1 cellular context compared by ENCODE assay signal in the genomic region with DNA sequence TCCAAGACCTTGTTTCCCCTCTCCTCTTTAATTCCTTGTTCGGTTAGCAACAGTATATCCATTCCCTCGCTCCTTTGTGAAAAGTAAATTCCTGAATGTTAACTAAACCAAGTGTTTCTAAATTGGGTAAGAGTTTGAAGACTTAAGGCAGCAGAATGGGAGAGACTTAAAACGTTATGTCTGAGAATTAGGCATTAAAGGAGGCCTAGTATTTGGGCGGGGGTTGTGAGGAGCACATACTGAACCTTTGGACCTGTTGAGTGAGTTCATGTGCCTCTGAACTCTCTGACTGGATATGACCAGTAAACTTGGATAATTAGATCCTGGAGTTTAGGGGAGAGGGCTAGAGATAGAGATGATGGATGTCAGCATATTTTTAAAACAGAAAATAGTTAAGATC.
TF ChIP-seq lines count a peak whose summit lies in the region.

No MANE protein-coding gene starts in this region.

TF ChIP-seq in HepG2, 621 proteins besides CTCF, POLR2A, EP300 and RAD21 (continues in another document):
- TF ChIP-seq RFX3 (CRISPR knock-in tag; IDR thresholded peaks at IDR 0.05) (no peak), ZNF780A (CRISPR knock-in tag; IDR thresholded peaks at IDR 0.05) (no peak), RCOR2 (CRISPR knock-in tag; IDR thresholded peaks at IDR 0.05) (no peak), ZNF879 (CRISPR knock-in tag; IDR thresholded peaks at IDR 0.05) (no peak), ATAD3A (CRISPR knock-in tag; IDR thresholded peaks at IDR 0.05) (no peak), NFIB (CRISPR knock-in tag; IDR thresholded peaks at IDR 0.05; ENCODE audit: borderline replicate concordance) (no peak), GATAD2A (CRISPR knock-in tag; IDR thresholded peaks at IDR 0.05) (no peak), ATF1 (CRISPR knock-in tag; IDR thresholded peaks at IDR 0.05) (no peak), SKI (IDR thresholded peaks at IDR 0.05; ENCODE audit: partially characterized antibody) (no peak), ZNF350 (CRISPR knock-in tag; IDR thresholded peaks at IDR 0.05; ENCODE audit: borderline replicate concordance, low read depth) (no peak), LCORL (IDR thresholded peaks at IDR 0.05) (0 out of 2 replicates have a peak, but pooled peaks have one; percentile 31), LCORL (CRISPR knock-in tag; IDR thresholded peaks at IDR 0.05) (no peak), KAT8 (CRISPR knock-in tag; IDR thresholded peaks at IDR 0.05) (no peak), SMAD9 (CRISPR knock-in tag; IDR thresholded peaks at IDR 0.05) (no peak), HOXA7 (CRISPR knock-in tag; IDR thresholded peaks at IDR 0.05) (no peak), KDM4B (CRISPR knock-in tag; IDR thresholded peaks at IDR 0.05) (no peak), ARHGAP35 (CRISPR knock-in tag; IDR thresholded peaks at IDR 0.05; ENCODE audit: borderline replicate concordance) (no peak), NCOR1 (IDR thresholded peaks at IDR 0.05; ENCODE audit: borderline replicate concordance, low read length) (peak; percentile 51), ZNF550 (CRISPR knock-in tag; IDR thresholded peaks at IDR 0.05; ENCODE audit: borderline replicate concordance) (no peak), FOXC1 (CRISPR knock-in tag; IDR thresholded peaks at IDR 0.05; ENCODE audit: borderline replicate concordance) (no peak), ARID2 (CRISPR knock-in tag; IDR thresholded peaks at IDR 0.05; ENCODE audit: borderline replicate concordance) (no peak), MBD4 (IDR thresholded peaks at IDR 0.05; ENCODE audit: borderline replicate concordance, low read length) (no peak), NR2C2 (CRISPR knock-in tag; IDR thresholded peaks at IDR 0.05; ENCODE audit: borderline replicate concordance) (no peak), ARNT (IDR thresholded peaks at IDR 0.05) (no peak), GABPB1 (CRISPR knock-in tag; IDR thresholded peaks at IDR 0.05) (no peak), PPARG (CRISPR knock-in tag; conservative IDR thresholded peaks at IDR 0.05) (no peak)
- TF ChIP-seq, protein P1, sequence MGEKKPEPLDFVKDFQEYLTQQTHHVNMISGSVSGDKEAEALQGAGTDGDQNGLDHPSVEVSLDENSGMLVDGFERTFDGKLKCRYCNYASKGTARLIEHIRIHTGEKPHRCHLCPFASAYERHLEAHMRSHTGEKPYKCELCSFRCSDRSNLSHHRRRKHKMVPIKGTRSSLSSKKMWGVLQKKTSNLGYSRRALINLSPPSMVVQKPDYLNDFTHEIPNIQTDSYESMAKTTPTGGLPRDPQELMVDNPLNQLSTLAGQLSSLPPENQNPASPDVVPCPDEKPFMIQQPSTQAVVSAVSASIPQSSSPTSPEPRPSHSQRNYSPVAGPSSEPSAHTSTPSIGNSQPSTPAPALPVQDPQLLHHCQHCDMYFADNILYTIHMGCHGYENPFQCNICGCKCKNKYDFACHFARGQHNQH (CRISPR knock-in tag; IDR thresholded peaks at IDR 0.05), result no peak
- TF ChIP-seq, protein P2, sequence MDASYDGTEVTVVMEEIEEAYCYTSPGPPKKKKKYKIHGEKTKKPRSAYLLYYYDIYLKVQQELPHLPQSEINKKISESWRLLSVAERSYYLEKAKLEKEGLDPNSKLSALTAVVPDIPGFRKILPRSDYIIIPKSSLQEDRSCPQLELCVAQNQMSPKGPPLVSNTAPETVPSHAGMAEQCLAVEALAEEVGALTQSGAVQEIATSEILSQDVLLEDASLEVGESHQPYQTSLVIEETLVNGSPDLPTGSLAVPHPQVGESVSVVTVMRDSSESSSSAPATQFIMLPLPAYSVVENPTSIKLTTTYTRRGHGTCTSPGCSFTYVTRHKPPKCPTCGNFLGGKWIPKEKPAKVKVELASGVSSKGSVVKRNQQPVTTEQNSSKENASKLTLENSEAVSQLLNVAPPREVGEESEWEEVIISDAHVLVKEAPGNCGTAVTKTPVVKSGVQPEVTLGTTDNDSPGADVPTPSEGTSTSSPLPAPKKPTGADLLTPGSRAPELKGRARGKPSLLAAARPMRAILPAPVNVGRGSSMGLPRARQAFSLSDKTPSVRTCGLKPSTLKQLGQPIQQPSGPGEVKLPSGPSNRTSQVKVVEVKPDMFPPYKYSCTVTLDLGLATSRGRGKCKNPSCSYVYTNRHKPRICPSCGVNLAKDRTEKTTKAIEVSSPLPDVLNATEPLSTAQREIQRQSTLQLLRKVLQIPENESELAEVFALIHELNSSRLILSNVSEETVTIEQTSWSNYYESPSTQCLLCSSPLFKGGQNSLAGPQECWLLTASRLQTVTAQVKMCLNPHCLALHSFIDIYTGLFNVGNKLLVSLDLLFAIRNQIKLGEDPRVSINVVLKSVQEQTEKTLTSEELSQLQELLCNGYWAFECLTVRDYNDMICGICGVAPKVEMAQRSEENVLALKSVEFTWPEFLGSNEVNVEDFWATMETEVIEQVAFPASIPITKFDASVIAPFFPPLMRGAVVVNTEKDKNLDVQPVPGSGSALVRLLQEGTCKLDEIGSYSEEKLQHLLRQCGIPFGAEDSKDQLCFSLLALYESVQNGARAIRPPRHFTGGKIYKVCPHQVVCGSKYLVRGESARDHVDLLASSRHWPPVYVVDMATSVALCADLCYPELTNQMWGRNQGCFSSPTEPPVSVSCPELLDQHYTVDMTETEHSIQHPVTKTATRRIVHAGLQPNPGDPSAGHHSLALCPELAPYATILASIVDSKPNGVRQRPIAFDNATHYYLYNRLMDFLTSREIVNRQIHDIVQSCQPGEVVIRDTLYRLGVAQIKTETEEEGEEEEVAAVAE (CRISPR knock-in tag; IDR thresholded peaks at IDR 0.05; ENCODE audit: borderline replicate concordance), result no peak
- TF ChIP-seq, protein P3, sequence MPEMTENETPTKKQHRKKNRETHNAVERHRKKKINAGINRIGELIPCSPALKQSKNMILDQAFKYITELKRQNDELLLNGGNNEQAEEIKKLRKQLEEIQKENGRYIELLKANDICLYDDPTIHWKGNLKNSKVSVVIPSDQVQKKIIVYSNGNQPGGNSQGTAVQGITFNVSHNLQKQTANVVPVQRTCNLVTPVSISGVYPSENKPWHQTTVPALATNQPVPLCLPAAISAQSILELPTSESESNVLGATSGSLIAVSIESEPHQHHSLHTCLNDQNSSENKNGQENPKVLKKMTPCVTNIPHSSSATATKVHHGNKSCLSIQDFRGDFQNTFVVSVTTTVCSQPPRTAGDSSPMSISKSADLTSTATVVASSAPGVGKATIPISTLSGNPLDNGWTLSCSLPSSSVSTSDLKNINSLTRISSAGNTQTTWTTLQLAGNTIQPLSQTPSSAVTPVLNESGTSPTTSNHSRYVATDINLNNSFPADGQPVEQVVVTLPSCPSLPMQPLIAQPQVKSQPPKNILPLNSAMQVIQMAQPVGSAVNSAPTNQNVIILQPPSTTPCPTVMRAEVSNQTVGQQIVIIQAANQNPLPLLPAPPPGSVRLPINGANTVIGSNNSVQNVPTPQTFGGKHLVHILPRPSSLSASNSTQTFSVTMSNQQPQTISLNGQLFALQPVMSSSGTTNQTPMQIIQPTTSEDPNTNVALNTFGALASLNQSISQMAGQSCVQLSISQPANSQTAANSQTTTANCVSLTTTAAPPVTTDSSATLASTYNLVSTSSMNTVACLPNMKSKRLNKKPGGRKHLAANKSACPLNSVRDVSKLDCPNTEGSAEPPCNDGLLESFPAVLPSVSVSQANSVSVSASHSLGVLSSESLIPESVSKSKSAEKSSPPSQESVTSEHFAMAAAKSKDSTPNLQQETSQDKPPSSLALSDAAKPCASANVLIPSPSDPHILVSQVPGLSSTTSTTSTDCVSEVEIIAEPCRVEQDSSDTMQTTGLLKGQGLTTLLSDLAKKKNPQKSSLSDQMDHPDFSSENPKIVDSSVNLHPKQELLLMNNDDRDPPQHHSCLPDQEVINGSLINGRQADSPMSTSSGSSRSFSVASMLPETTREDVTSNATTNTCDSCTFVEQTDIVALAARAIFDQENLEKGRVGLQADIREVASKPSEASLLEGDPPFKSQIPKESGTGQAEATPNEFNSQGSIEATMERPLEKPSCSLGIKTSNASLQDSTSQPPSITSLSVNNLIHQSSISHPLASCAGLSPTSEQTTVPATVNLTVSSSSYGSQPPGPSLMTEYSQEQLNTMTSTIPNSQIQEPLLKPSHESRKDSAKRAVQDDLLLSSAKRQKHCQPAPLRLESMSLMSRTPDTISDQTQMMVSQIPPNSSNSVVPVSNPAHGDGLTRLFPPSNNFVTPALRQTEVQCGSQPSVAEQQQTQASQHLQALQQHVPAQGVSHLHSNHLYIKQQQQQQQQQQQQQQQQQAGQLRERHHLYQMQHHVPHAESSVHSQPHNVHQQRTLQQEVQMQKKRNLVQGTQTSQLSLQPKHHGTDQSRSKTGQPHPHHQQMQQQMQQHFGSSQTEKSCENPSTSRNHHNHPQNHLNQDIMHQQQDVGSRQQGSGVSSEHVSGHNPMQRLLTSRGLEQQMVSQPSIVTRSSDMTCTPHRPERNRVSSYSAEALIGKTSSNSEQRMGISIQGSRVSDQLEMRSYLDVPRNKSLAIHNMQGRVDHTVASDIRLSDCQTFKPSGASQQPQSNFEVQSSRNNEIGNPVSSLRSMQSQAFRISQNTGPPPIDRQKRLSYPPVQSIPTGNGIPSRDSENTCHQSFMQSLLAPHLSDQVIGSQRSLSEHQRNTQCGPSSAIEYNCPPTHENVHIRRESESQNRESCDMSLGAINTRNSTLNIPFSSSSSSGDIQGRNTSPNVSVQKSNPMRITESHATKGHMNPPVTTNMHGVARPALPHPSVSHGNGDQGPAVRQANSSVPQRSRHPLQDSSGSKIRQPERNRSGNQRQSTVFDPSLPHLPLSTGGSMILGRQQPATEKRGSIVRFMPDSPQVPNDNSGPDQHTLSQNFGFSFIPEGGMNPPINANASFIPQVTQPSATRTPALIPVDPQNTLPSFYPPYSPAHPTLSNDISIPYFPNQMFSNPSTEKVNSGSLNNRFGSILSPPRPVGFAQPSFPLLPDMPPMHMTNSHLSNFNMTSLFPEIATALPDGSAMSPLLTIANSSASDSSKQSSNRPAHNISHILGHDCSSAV (CRISPR knock-in tag; IDR thresholded peaks at IDR 0.05; ENCODE audit: borderline replicate concordance), result no peak
- TF ChIP-seq, protein P4, sequence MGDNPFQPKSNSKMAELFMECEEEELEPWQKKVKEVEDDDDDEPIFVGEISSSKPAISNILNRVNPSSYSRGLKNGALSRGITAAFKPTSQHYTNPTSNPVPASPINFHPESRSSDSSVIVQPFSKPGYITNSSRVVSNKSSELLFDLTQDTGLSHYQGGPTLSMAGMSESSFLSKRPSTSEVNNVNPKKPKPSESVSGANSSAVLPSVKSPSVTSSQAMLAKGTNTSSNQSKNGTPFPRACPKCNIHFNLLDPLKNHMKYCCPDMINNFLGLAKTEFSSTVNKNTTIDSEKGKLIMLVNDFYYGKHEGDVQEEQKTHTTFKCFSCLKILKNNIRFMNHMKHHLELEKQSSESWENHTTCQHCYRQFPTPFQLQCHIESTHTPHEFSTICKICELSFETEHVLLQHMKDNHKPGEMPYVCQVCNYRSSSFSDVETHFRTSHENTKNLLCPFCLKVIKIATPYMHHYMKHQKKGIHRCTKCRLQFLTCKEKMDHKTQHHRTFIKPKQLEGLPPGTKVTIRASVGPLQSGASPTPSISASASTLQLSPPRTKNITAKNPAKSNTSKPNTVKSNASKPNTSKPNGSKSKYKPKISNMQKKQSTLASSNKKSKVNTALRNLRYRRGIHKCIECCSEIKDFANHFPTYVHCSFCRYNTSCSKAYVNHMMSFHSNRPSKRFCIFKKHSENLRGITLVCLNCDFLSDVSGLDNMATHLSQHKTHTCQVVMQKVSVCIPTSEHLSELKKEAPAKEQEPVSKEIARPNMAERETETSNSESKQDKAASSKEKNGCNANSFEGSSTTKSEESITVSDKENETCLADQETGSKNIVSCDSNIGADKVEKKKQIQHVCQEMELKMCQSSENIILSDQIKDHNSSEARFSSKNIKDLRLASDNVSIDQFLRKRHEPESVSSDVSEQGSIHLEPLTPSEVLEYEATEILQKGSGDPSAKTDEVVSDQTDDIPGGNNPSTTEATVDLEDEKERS (CRISPR knock-in tag; IDR thresholded peaks at IDR 0.05), result no peak
- TF ChIP-seq, protein P5, sequence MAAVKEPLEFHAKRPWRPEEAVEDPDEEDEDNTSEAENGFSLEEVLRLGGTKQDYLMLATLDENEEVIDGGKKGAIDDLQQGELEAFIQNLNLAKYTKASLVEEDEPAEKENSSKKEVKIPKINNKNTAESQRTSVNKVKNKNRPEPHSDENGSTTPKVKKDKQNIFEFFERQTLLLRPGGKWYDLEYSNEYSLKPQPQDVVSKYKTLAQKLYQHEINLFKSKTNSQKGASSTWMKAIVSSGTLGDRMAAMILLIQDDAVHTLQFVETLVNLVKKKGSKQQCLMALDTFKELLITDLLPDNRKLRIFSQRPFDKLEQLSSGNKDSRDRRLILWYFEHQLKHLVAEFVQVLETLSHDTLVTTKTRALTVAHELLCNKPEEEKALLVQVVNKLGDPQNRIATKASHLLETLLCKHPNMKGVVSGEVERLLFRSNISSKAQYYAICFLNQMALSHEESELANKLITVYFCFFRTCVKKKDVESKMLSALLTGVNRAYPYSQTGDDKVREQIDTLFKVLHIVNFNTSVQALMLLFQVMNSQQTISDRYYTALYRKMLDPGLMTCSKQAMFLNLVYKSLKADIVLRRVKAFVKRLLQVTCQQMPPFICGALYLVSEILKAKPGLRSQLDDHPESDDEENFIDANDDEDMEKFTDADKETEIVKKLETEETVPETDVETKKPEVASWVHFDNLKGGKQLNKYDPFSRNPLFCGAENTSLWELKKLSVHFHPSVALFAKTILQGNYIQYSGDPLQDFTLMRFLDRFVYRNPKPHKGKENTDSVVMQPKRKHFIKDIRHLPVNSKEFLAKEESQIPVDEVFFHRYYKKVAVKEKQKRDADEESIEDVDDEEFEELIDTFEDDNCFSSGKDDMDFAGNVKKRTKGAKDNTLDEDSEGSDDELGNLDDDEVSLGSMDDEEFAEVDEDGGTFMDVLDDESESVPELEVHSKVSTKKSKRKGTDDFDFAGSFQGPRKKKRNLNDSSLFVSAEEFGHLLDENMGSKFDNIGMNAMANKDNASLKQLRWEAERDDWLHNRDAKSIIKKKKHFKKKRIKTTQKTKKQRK (IDR thresholded peaks at IDR 0.05; ENCODE audit: low read length), result no peak
